In genomic region chr10:114550756-114551290, GRCh38 we compare ENCODE assay signal across 8 cellular contexts.
DNase-seq lines count a peak whose midpoint lies in the region; ATAC-seq and TF ChIP-seq lines count a peak whose summit lies in the region.

No MANE protein-coding gene starts in this region.

- DNase-seq in CD8-positive, alpha-beta T cell = no peak
- DNase-seq in LNCaP clone FGC (ENCODE audit: low read depth) (peak; percentile 27), SW480 (ENCODE audit: low spot score) (peak; percentile 61), cardiac muscle cell (ENCODE audit: low read depth in 1 of 2, low spot score in 1 of 2) (peak; percentile 55 to 65), COLO829 (ENCODE audit: low spot score) (no peak)

- no peaks in the 10 kb centered on the region for H3K9me3 Mint-ChIP-seq in CD8-positive, alpha-beta T cell
- H3K9me3 Mint-ChIP-seq in stimulated activated memory B cell treated with anti-CD40 and anti-IgM and Interleukin-4, amounts not matched to agents 10 μg/mL and 1 μg/mL and 100 μg/mL, for 72 hours = no peaks in the 10 kb centered on the region

- POLR2A ChIA-PET in CD8-positive, alpha-beta T cell (lab: Charles Lee) = interaction anchor here (2.0 kb wide), 1 partner anchor 24 kb away, joined by 5 read pairs; no protein-coding TSS in a partner anchor

- H3K27me3 ChIP-seq in CD8-positive, alpha-beta T cell (ENCODE audit: insufficient read depth, low read length) = no peaks in the 10 kb centered on the region
- H3K27me3 ChIP-seq in cardiac muscle cell = no peaks in the 10 kb centered on the region

- no peak for ATAC-seq in CD8-positive, alpha-beta T cell
- ATAC-seq in stimulated activated memory B cell treated with anti-CD40 and anti-IgM and Interleukin-4, amounts not matched to agents 10 μg/mL and 1 μg/mL and 100 μg/mL, for 72 hours = no peak
- ATAC-seq in GM21576 (IDR thresholded peaks at IDR 0.05; ENCODE audit: unreplicated experiment) = no peak
- ATAC-seq in HG02623 (IDR thresholded peaks at IDR 0.05; ENCODE audit: unreplicated experiment) = no peak

- H3K27me3 Mint-ChIP-seq in CD8-positive, alpha-beta T cell (ENCODE audit: low read depth) = no peaks in the 10 kb centered on the region
- no peaks in the 10 kb centered on the region for H3K27me3 Mint-ChIP-seq in stimulated activated memory B cell treated with anti-CD40 and anti-IgM and Interleukin-4, amounts not matched to agents 10 μg/mL and 1 μg/mL and 100 μg/mL, for 72 hours

- no peaks in the 10 kb centered on the region for H3K36me3 ChIP-seq in CD8-positive, alpha-beta T cell (ENCODE audit: insufficient read depth, low read length)
- no peaks in the 10 kb centered on the region for H3K36me3 ChIP-seq in cardiac muscle cell

- H3K27ac ChIP-seq in CD8-positive, alpha-beta T cell (ENCODE audit: low read depth, low read length) = no peak overlapping the region
- H3K27ac ChIP-seq in cardiac muscle cell = peak overlapping the region; percentile 12

- intact Hi-C loops in CD8-positive, alpha-beta T cell (cut with DNase I, micrococcal nuclease) = loop anchor here (1.0 to 10.0 kb wide), 13 partner anchors 80 to 580 kb away; no protein-coding TSS in a partner anchor

- no peak overlapping the region for H3K27ac Mint-ChIP-seq in CD8-positive, alpha-beta T cell
- peak overlapping the region; percentile 8 for H3K27ac Mint-ChIP-seq in stimulated activated memory B cell treated with anti-CD40 and anti-IgM and Interleukin-4, amounts not matched to agents 10 μg/mL and 1 μg/mL and 100 μg/mL, for 72 hours

- no peaks in the 10 kb centered on the region for H3K36me3 Mint-ChIP-seq in CD8-positive, alpha-beta T cell
- no peaks in the 10 kb centered on the region for H3K36me3 Mint-ChIP-seq in stimulated activated memory B cell treated with anti-CD40 and anti-IgM and Interleukin-4, amounts not matched to agents 10 μg/mL and 1 μg/mL and 100 μg/mL, for 72 hours

- H3K9me3 ChIP-seq in CD8-positive, alpha-beta T cell (ENCODE audit: low read length) = no peaks in the 10 kb centered on the region
- H3K9me3 ChIP-seq in cardiac muscle cell (ENCODE audit: low read depth) = no peaks in the 10 kb centered on the region

- no peak overlapping the region for H3K4me3 ChIP-seq in CD8-positive, alpha-beta T cell (ENCODE audit: low read depth, low read length)
- H3K4me3 ChIP-seq in LNCaP clone FGC (ENCODE audit: low read depth, low read length) (no peak overlapping the region), cardiac muscle cell (no peak overlapping the region)

- peaks cover 35% of the 10 kb centered on the region for H3K4me1 Mint-ChIP-seq in CD8-positive, alpha-beta T cell (ENCODE audit: low read depth)
- H3K4me1 Mint-ChIP-seq in stimulated activated memory B cell treated with anti-CD40 and anti-IgM and Interleukin-4, amounts not matched to agents 10 μg/mL and 1 μg/mL and 100 μg/mL, for 72 hours = peaks cover 15% of the 10 kb centered on the region

- CTCF ChIA-PET in CD8-positive, alpha-beta T cell (lab: Charles Lee) = interaction anchor here (0.7 to 20.9 kb wide), 13 partner anchors 10 to 247 kb away, joined by 3 to 312 read pairs (median 7); no protein-coding TSS in a partner anchor

- no peak overlapping the region for H3K4me3 Mint-ChIP-seq in CD8-positive, alpha-beta T cell
- no peak overlapping the region for H3K4me3 Mint-ChIP-seq in stimulated activated memory B cell treated with anti-CD40 and anti-IgM and Interleukin-4, amounts not matched to agents 10 μg/mL and 1 μg/mL and 100 μg/mL, for 72 hours

- H3K4me1 ChIP-seq in CD8-positive, alpha-beta T cell (ENCODE audit: insufficient read depth, low read length) = peaks cover 32% of the 10 kb centered on the region
- peaks cover 12% of the 10 kb centered on the region for H3K4me1 ChIP-seq in cardiac muscle cell (ENCODE audit: low read depth)

- TF ChIP-seq CTCF in CD8-positive, alpha-beta T cell (IDR thresholded peaks at IDR 0.05) = peak; percentile 80
- TF ChIP-seq CTCF in LNCaP clone FGC (IDR thresholded peaks at IDR 0.05; ENCODE audit: control insufficient read depth, extremely low read depth, insufficient read depth) = 0 out of 2 replicates have a peak, but pooled peaks have one; percentile 3
- peak; percentile 13 for TF ChIP-seq CTCF in cardiac muscle cell (IDR thresholded peaks at IDR 0.05; ENCODE audit: low read depth, low read length)

Comparison
In these comparisons a context has a peak if more than half of its experiments do, and no peak if none do; other contexts are left out.
1. DNase-seq: peak in LNCaP clone FGC (single experiment), SW480 (single experiment) and cardiac muscle cell (2 of 2); none in CD8-positive, alpha-beta T cell (0 of 7) and COLO829 (single experiment).
2. CTCF ChIP-seq: peak in every context shown above with its lines; median percentile 80 in CD8-positive, alpha-beta T cell; 13 in cardiac muscle cell; 3 in LNCaP clone FGC.